14 cellular contexts compared by ENCODE assay signal in genomic region chr6:158991017-158991723, GRCh38. TPM values are rescaled to one million over a fixed set of nuclear protein-coding genes. Genes with fewer than 3 reads are reported as not detected.
DNase-seq lines count a peak whose midpoint lies in the region; ATAC-seq and TF ChIP-seq lines count a peak whose summit lies in the region.
"Had no signal": no experiment of that assay in that cellular context is flagged by ENCODE, and none has a peak within 500 bp of the region (broad histone marks: within the 10 kb centered on the region; RNA-seq: fewer than 3 reads in every experiment).

No MANE protein-coding gene starts in this region.

- peak overlapping the region in 1 of 2 donors; percentile 71 for H3K27ac Mint-ChIP-seq in effector memory CD8-positive, alpha-beta T cell
- H3K27ac Mint-ChIP-seq in stimulated activated naive B cell treated with anti-CD40 and anti-IgM and Interleukin-4, amounts not matched to agents 10 μg/mL and 1 μg/mL and 100 μg/mL, for 72 hours = no peak overlapping the region
- H3K27ac Mint-ChIP-seq in CD8-positive, alpha-beta memory T cell = peak overlapping the region in 3 of 8 donors; percentile 34 to 60 (median 45)

- no peaks in the 10 kb centered on the region for H3K9me3 ChIP-seq in CD8-positive, alpha-beta memory T cell (ENCODE audit: low read length)

- CTCF ChIA-PET in CD8-positive, alpha-beta memory T cell (lab: Charles Lee) = interaction anchor here (1.2 to 1.7 kb wide), 5 partner anchors 8 to 143 kb away, joined by 5 to 7 read pairs (median 5); partner anchors contain the start of gene RSPH3

- H3K36me3 Mint-ChIP-seq in effector memory CD8-positive, alpha-beta T cell (ENCODE audit: insufficient read depth) = peaks cover 5% of the 10 kb centered on the region
- H3K36me3 Mint-ChIP-seq in stimulated activated naive B cell treated with anti-CD40 and anti-IgM and Interleukin-4, amounts not matched to agents 10 μg/mL and 1 μg/mL and 100 μg/mL, for 72 hours = peaks cover 14 to 27% of the 10 kb centered on the region in 2 donors
- H3K36me3 Mint-ChIP-seq in CD8-positive, alpha-beta memory T cell = peaks cover 1 to 21% (median 5%) of the 10 kb centered on the region in 3 donors

- H3K27ac ChIP-seq in CD8-positive, alpha-beta memory T cell (ENCODE audit: low read depth, low read length) = no peak overlapping the region
- H3K27ac ChIP-seq: parathyroid adenoma had no signal

- H3K36me3 ChIP-seq in CD8-positive, alpha-beta memory T cell (ENCODE audit: insufficient read depth, low read length) = no peaks in the 10 kb centered on the region

- peaks cover 4 to 20% of the 10 kb centered on the region in 2 donors for H3K4me1 Mint-ChIP-seq in effector memory CD8-positive, alpha-beta T cell (ENCODE audit: low read depth in 2 of 2)
- peaks cover 6 to 21% of the 10 kb centered on the region in 2 donors for H3K4me1 Mint-ChIP-seq in stimulated activated naive B cell treated with anti-CD40 and anti-IgM and Interleukin-4, amounts not matched to agents 10 μg/mL and 1 μg/mL and 100 μg/mL, for 72 hours
- H3K4me1 Mint-ChIP-seq in CD8-positive, alpha-beta memory T cell = peaks cover 14 to 34% (median 20%) of the 10 kb centered on the region in 3 donors

- DNase-seq in activated naive CD4-positive, alpha-beta T cell treated with Interleukin-2 at 50 U/mL for 16 hours = peak; percentile 11
- no peak for DNase-seq in activated naive CD4-positive, alpha-beta T cell (lab: John Stamatoyannopoulos, UW)
- DNase-seq in NB4 (ENCODE audit: low read depth) = peak; percentile 44
- no peak for DNase-seq in effector memory CD8-positive, alpha-beta T cell
- DNase-seq in stimulated activated naive B cell treated with anti-CD40 and anti-IgM and Interleukin-4, amounts not matched to agents 10 μg/mL and 1 μg/mL and 100 μg/mL, for 72 hours = no peak
- no peak for DNase-seq in NCI-H524 (lab: John Stamatoyannopoulos, UW)
- DNase-seq in CD8-positive, alpha-beta memory T cell = no peak
- DNase-seq in T1000 (lab: John Stamatoyannopoulos, UW) = no peak
- DNase-seq: DMS153, KG1, midbrain, NCI-H1694 treated with DMSO at 0.1 percent for 48 hours, T-helper 9 cell had no signal

- peak; percentile 25 for TF ChIP-seq CTCF in NB4 (IDR thresholded peaks at IDR 0.05; ENCODE audit: low read depth, low read length)

- no peaks in the 10 kb centered on the region for H3K27me3 Mint-ChIP-seq in effector memory CD8-positive, alpha-beta T cell
- H3K27me3 Mint-ChIP-seq in stimulated activated naive B cell treated with anti-CD40 and anti-IgM and Interleukin-4, amounts not matched to agents 10 μg/mL and 1 μg/mL and 100 μg/mL, for 72 hours = no peaks in the 10 kb centered on the region
- no peaks in the 10 kb centered on the region for H3K27me3 Mint-ChIP-seq in CD8-positive, alpha-beta memory T cell

- peaks cover 4 to 8% of the 10 kb centered on the region in 2 donors for H3K9me3 Mint-ChIP-seq in effector memory CD8-positive, alpha-beta T cell
- H3K9me3 Mint-ChIP-seq in stimulated activated naive B cell treated with anti-CD40 and anti-IgM and Interleukin-4, amounts not matched to agents 10 μg/mL and 1 μg/mL and 100 μg/mL, for 72 hours = peaks cover 8 to 9% of the 10 kb centered on the region in 2 donors
- H3K9me3 Mint-ChIP-seq in CD8-positive, alpha-beta memory T cell = peaks cover 0 to 16% (median 10%) of the 10 kb centered on the region in 5 donors

- no peak for TF ChIP-seq POLR2A in NB4 (IDR thresholded peaks at IDR 0.05; ENCODE audit: extremely low read depth, insufficient read length)

- H3K4me3 Mint-ChIP-seq in effector memory CD8-positive, alpha-beta T cell = no peak overlapping the region
- H3K4me3 Mint-ChIP-seq in stimulated activated naive B cell treated with anti-CD40 and anti-IgM and Interleukin-4, amounts not matched to agents 10 μg/mL and 1 μg/mL and 100 μg/mL, for 72 hours = no peak overlapping the region
- H3K4me3 Mint-ChIP-seq in CD8-positive, alpha-beta memory T cell = no peak overlapping the region

- H3K27me3 ChIP-seq in CD8-positive, alpha-beta memory T cell (ENCODE audit: insufficient read depth, low read length, poor library complexity, severe bottlenecking) = no peaks in the 10 kb centered on the region

- ATAC-seq in effector memory CD8-positive, alpha-beta T cell (replicated peaks) = peak; percentile 58
- peak; percentile 38 to 41 for ATAC-seq in stimulated activated naive B cell treated with anti-CD40 and anti-IgM and Interleukin-4, amounts not matched to agents 10 μg/mL and 1 μg/mL and 100 μg/mL, for 72 hours (replicated peaks)

- POLR2A ChIA-PET in CD8-positive, alpha-beta memory T cell (lab: Charles Lee) = interaction anchor here (0.6 to 0.9 kb wide), 2 partner anchors 105 to 117 kb away, joined by 3 to 14 read pairs; no protein-coding TSS in a partner anchor

- H3K4me1 ChIP-seq in CD8-positive, alpha-beta memory T cell (ENCODE audit: insufficient read depth, low read length) = peaks cover 11% of the 10 kb centered on the region
- H3K4me1 ChIP-seq: parathyroid adenoma had no signal

- no peak overlapping the region for H3K4me3 ChIP-seq in NB4 (ENCODE audit: low read depth, low read length)
- no peak overlapping the region for H3K4me3 ChIP-seq in CD8-positive, alpha-beta memory T cell (ENCODE audit: low read length)

RNA-seq across cellular contexts. Expression of gene RSPH3, which starts 8.8 kb away (rescaled TPM):
- total RNA-seq in CD8-positive, alpha-beta memory T cell = 1 to 10 TPM; 4.2 to 4.4 TPM
- 3.3 TPM for polyA plus RNA-seq in CD8-positive, alpha-beta memory T cell

RNA-seq across cellular contexts. Expression of gene TAGAP, which starts 53.6 kb away (rescaled TPM):
- total RNA-seq in CD8-positive, alpha-beta memory T cell = 100 to 1,000 TPM; 140 to 145 TPM
- polyA plus RNA-seq in CD8-positive, alpha-beta memory T cell = 193 TPM

Comparison
In these comparisons a context has a peak if more than half of its experiments do, and no peak if none do; other contexts are left out.
1. DNase-seq: peak in activated naive CD4-positive, alpha-beta T cell treated with Interleukin-2 at 50 U/mL for 16 hours (single experiment) and NB4 (single experiment); none in activated naive CD4-positive, alpha-beta T cell (0 of 4), effector memory CD8-positive, alpha-beta T cell (0 of 3), stimulated activated naive B cell treated with anti-CD40 and anti-IgM and Interleukin-4, amounts not matched to agents 10 μg/mL and 1 μg/mL and 100 μg/mL, for 72 hours (single experiment), NCI-H524 (0 of 2), CD8-positive, alpha-beta memory T cell (0 of 5) and T1000 (single experiment).